In the genomic region with DNA sequence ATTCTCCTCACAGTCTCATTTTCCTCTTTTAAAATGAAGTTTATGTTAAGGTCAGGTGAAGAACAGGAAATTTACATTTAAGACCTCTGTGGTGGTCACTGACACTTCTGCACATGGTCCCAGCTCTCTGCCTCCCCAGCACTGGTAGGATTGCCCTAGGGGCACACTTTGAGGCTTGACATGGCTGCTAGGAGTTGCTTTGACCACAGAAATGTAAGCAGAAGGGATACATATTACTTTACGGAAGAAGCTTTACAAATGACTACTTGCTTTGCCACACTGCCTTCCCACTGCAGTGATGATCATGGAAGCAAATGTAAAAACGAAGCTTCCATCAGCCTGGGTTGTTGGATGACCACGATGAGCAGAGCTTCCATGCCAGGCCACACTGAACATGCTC, we compare ENCODE assay signal across 22 cellular contexts.
"Had no signal": no experiment of that assay in that cellular context is flagged by ENCODE, and none has a peak within 500 bp of the region (broad histone marks: within the 10 kb centered on the region; RNA-seq: fewer than 3 reads in every experiment).

No MANE protein-coding gene starts in this region.

- H3K36me3 ChIP-seq: adrenal gland, Peyer's patch had no signal

- H3K4me1 ChIP-seq: adrenal gland, Peyer's patch had no signal

- H3K27me3 Mint-ChIP-seq: activated naive CD8-positive, alpha-beta T cell treated with anti-CD3 and anti-CD28 coated beads, Interleukin-2, amount 10 ng/mL, durations not matched to agents 7 days and 5 days had no signal

- H3K4me1 Mint-ChIP-seq: activated naive CD8-positive, alpha-beta T cell treated with anti-CD3 and anti-CD28 coated beads, Interleukin-2, amount 10 ng/mL, durations not matched to agents 7 days and 5 days had no signal

- H3K4me3 Mint-ChIP-seq: activated CD8-positive, alpha-beta T cell treated with anti-CD3 and anti-CD28 coated beads, Interleukin-2, amount 10 ng/mL, durations not matched to agents 7 days and 5 days; activated naive CD8-positive, alpha-beta T cell treated with anti-CD3 and anti-CD28 coated beads, Interleukin-2, amount 10 ng/mL, durations not matched to agents 7 days and 5 days; T-helper 17 cell; WTC11 had no signal

- H3K9me3 ChIP-seq: adrenal gland, Peyer's patch had no signal

- H3K4me3 ChIP-seq: adrenal gland, Peyer's patch had no signal

- DNase-seq: activated CD4-positive, alpha-beta T cell treated with anti-CD3 and anti-CD28 coated beads for 48 hours; activated CD4-positive, alpha-beta T cell treated with anti-CD3 and anti-CD28 coated beads, Interleukin-2, amount 50 U/mL, for 4 hours; activated CD4-positive, CD25-positive, alpha-beta regulatory T cell treated with anti-CD3 and anti-CD28 coated beads, Interleukin-2, amount 50 U/mL, for 72 hours; activated CD8-positive, alpha-beta memory T cell treated with anti-CD3 and anti-CD28 coated beads, Interleukin-2, amount 50 U/mL, for 48 hours; activated CD8-positive, alpha-beta T cell treated with anti-CD3 and anti-CD28 coated beads, Interleukin-2, amount 10 ng/mL, durations not matched to agents 7 days and 5 days; activated naive CD4-positive, alpha-beta T cell treated with anti-CD3 and anti-CD28 coated beads, Interleukin-2, amount 50 U/mL, for 16 hours; activated naive CD8-positive, alpha-beta T cell treated with anti-CD3 and anti-CD28 coated beads, Interleukin-2, amount 10 ng/mL, durations not matched to agents 7 days and 5 days; activated T-cell treated with anti-CD3 and anti-CD28 coated beads, Interleukin-2, amount 50 U/mL, for 1 hour; adrenal gland; anterior cingulate cortex; Kasumi-1; NCI-H1048; NCI-H146; NCI-H187 treated with DMSO at 0.1 percent for 48 hours; NCI-H2081 treated with DMSO at 0.1 percent for 48 hours; NCI-H446; NCI-H524; Peyer's patch; SHP77; T-helper 17 cell; T-helper 9 cell had no signal

- H3K9me3 Mint-ChIP-seq: activated naive CD8-positive, alpha-beta T cell treated with anti-CD3 and anti-CD28 coated beads, Interleukin-2, amount 10 ng/mL, durations not matched to agents 7 days and 5 days had no signal

- H3K27me3 ChIP-seq: adrenal gland, Peyer's patch had no signal

- H3K36me3 Mint-ChIP-seq: activated naive CD8-positive, alpha-beta T cell treated with anti-CD3 and anti-CD28 coated beads, Interleukin-2, amount 10 ng/mL, durations not matched to agents 7 days and 5 days; WTC11 had no signal

- H3K27ac ChIP-seq: adrenal gland, Peyer's patch had no signal

- H3K27ac Mint-ChIP-seq: activated CD8-positive, alpha-beta T cell treated with anti-CD3 and anti-CD28 coated beads, Interleukin-2, amount 10 ng/mL, durations not matched to agents 7 days and 5 days; activated naive CD8-positive, alpha-beta T cell treated with anti-CD3 and anti-CD28 coated beads, Interleukin-2, amount 10 ng/mL, durations not matched to agents 7 days and 5 days; T-helper 17 cell; WTC11 had no signal
